In genomic region chr11:47414685-47415070, GRCh38 we compare ENCODE assay signal across 22 cellular contexts. TPM values are rescaled to one million over a fixed set of nuclear protein-coding genes. Genes with fewer than 3 reads are reported as not detected.
DNase-seq lines count a peak whose midpoint lies in the region; ATAC-seq, FAIRE-seq and TF ChIP-seq lines count a peak whose summit lies in the region.
"Had no signal": no experiment of that assay in that cellular context is flagged by ENCODE, and none has a peak within 500 bp of the region (broad histone marks: within the 10 kb centered on the region; RNA-seq: fewer than 3 reads in every experiment).

No MANE protein-coding gene starts in this region.

- no peaks in the 10 kb centered on the region for H3K9me2 ChIP-seq in OCI-LY1 (ENCODE audit: low read depth, low read length)

- no peak for TF ChIP-seq EP300 in HepG2 (IDR thresholded peaks at IDR 0.05; ENCODE audit: low read depth in 2 of 2, low read length in 2 of 2)
- TF ChIP-seq EP300 in HepG2 (CRISPR knock-in tag; IDR thresholded peaks at IDR 0.05; ENCODE audit: borderline replicate concordance): no peak

- CTCF ChIA-PET in AG04450 (lab: Charles Lee): interaction anchor here (0.5 to 0.6 kb wide), 2 partner anchors 203 to 1184 kb away, joined by 3 read pairs; no protein-coding TSS in a partner anchor
- CTCF ChIA-PET in HepG2 (lab: Yijun Ruan, JAX; ENCODE audit: low intra/inter-chr PET ratio, low total read pairs): no interaction called here
- CTCF ChIA-PET in Calu3 (lab: Charles Lee): no interaction called here

- TF ChIP-seq CTCF in AG04450 (IDR thresholded peaks at IDR 0.05; ENCODE audit: low read depth, low read length) (no peak), OCI-LY1 (IDR thresholded peaks at IDR 0.05; ENCODE audit: low read length) (no peak), HepG2 (CRISPR knock-in tag; IDR thresholded peaks at IDR 0.05) (no peak), Calu3 (IDR thresholded peaks at IDR 0.05; ENCODE audit: unreplicated experiment) (no peak)

- ATAC-seq in HepG2: peak; percentile 1
- ATAC-seq in GM18867 (IDR thresholded peaks at IDR 0.05; ENCODE audit: unreplicated experiment): no peak

- H3K4me3 ChIP-seq in AG04450 (ENCODE audit: low read depth, low read length) (no peak overlapping the region), OCI-LY1 (ENCODE audit: low read depth, low read length, poor library complexity, severe bottlenecking) (no peak overlapping the region), HepG2 (replicated peaks in 1 of 3; ENCODE audit: insufficient read depth in 1 of 3, low read depth in 2 of 3, low read length in 3 of 3) (no peak overlapping the region), skeletal muscle tissue (ENCODE audit: low read length in 3 of 3) (no peak overlapping the region)
- H3K4me3 ChIP-seq: coronary artery had no signal

- no peak for FAIRE-seq in HepG2 (lab: Jason Lieb, UNC)
- FAIRE-seq: GM18507, small intestine had no signal

- H3K27me3 ChIP-seq in AG04450 (ENCODE audit: control insufficient read depth, insufficient read depth, low read length) (no peaks in the 10 kb centered on the region), OCI-LY1 (ENCODE audit: insufficient read depth, low read length) (no peaks in the 10 kb centered on the region), HepG2 (ENCODE audit: control insufficient read depth in 1 of 2, insufficient read depth in 2 of 2, low read length in 2 of 2) (no peaks in the 10 kb centered on the region), skeletal muscle tissue (ENCODE audit: control insufficient read depth in 3 of 3, insufficient read depth in 3 of 3, low read length in 3 of 3) (no peaks in the 10 kb centered on the region)

- no peak overlapping the region for H2AFZ ChIP-seq in OCI-LY1 (ENCODE audit: low read length)
- H2AFZ ChIP-seq in HepG2 (ENCODE audit: low read length): no peak overlapping the region

- no peaks in the 10 kb centered on the region for H4K20me1 ChIP-seq in OCI-LY1 (ENCODE audit: insufficient read depth, low read length)
- H4K20me1 ChIP-seq in HepG2 (ENCODE audit: insufficient read depth, low read length): no peaks in the 10 kb centered on the region

- POLR2A ChIA-PET in AG04450 (lab: Yijun Ruan, JAX): interaction anchor here (1.9 kb wide), 1 partner anchor 12 kb away, joined by 7 read pairs; the partner anchor contains the start of gene PSMC3
- POLR2A ChIA-PET in HepG2 (lab: Yijun Ruan, JAX): interaction anchor here (0.7 kb wide), 1 partner anchor 23 kb away, joined by 5 read pairs; no protein-coding TSS in a partner anchor

- peaks cover 38% of the 10 kb centered on the region for H3K36me3 Mint-ChIP-seq in Calu3 (ENCODE audit: insufficient read depth, unreplicated experiment)

- H3K27ac Mint-ChIP-seq in Calu3 (ENCODE audit: unreplicated experiment): no peak overlapping the region

- peaks cover 26% of the 10 kb centered on the region for H3K4me1 ChIP-seq in OCI-LY1 (ENCODE audit: insufficient read depth, low read length, severe bottlenecking)
- H3K4me1 ChIP-seq in HepG2 (ENCODE audit: insufficient read depth, low read length): peaks cover 7% of the 10 kb centered on the region
- peaks cover 32 to 54% (median 52%) of the 10 kb centered on the region in 3 donors for H3K4me1 ChIP-seq in skeletal muscle tissue (ENCODE audit: control insufficient read depth in 3 of 3, insufficient read depth in 3 of 3, low read length in 3 of 3)

- H3K4me3 Mint-ChIP-seq in Calu3 (ENCODE audit: low read depth, unreplicated experiment): no peak overlapping the region

- H3K36me3 ChIP-seq in OCI-LY1 (ENCODE audit: insufficient read depth, low read length): peaks cover 37% of the 10 kb centered on the region
- H3K36me3 ChIP-seq in HepG2 (replicated peaks in 1 of 2; ENCODE audit: control insufficient read depth in 1 of 2, insufficient read depth in 2 of 2, low read length in 2 of 2): peaks cover 19 to 21% of the 10 kb centered on the region in 2 experiments; a peak in 4 of 5 replicates
- H3K36me3 ChIP-seq in skeletal muscle tissue (ENCODE audit: control insufficient read depth in 3 of 3, insufficient read depth in 3 of 3, low read length in 3 of 3): peaks cover 40 to 52% (median 45%) of the 10 kb centered on the region in 3 donors

- TF ChIP-seq POLR2A in HepG2 (IDR thresholded peaks at IDR 0.05; ENCODE audit: insufficient read depth in 1 of 2, low read depth in 2 of 2, low read length in 2 of 2): no peak

- intact Hi-C loops in HepG2 (cut with micrococcal nuclease; ENCODE audit: unreplicated experiment) (no loop called here), Calu3 (cut with micrococcal nuclease; ENCODE audit: unreplicated experiment) (no loop called here)

- 93% methylated on average over 3 of the region's 19 CpGs for WGBS in HepG2 (ENCODE audit: low lambda C conversion rate)

- BruUV-seq in HepG2 (replicated peaks; lab: Mats Ljungman, UMichigan) (no TSS peak), Calu3 (replicated peaks; lab: Mats Ljungman, UMichigan) (no TSS peak)

- H3F3A ChIP-seq in OCI-LY1 (ENCODE audit: insufficient read depth, low read length): no peaks in the 10 kb centered on the region

- DNase-seq in AG04450 (ENCODE audit: low read depth, low spot score): no peak
- no peak for DNase-seq in HepG2 (ENCODE audit: low spot score)
- DNase-seq in Calu3: no peak
- no peak for DNase-seq in NCI-H748 (lab: John Stamatoyannopoulos, UW; ENCODE audit: unreplicated experiment)
- DNase-seq in GOT3 (lab: John Stamatoyannopoulos, UW): no peak
- DNase-seq: activated naive CD4-positive, alpha-beta T cell treated with anti-CD3 and anti-CD28 coated beads, Interleukin-2, amount 50 U/mL, for 16 hours; activated T-cell treated with anti-CD3 and anti-CD28 coated beads for 4 hours; DND-41; foreskin melanocyte; KBM-7; MV-4-11; NCI-H2029; NCI-H524; small intestine had no signal

- H3K9ac ChIP-seq in OCI-LY1 (ENCODE audit: low read length) (no peak overlapping the region; the same call in 1 of the 2 replicates), HepG2 (ENCODE audit: insufficient read depth, low read depth, low read length) (no peak overlapping the region), skeletal muscle tissue (ENCODE audit: low read depth in 1 of 3, low read length in 3 of 3) (peak overlapping the region in 2 of 3 donors; percentile 70 to 77)

- H3K27ac ChIP-seq in AG04450 (ENCODE audit: low read depth, low read length) (peak overlapping the region; percentile 97), OCI-LY1 (ENCODE audit: low read depth, low read length, poor library complexity, severe bottlenecking) (peak overlapping the region; percentile 10), HepG2 (ENCODE audit: extremely low read length, insufficient read depth, low read length) (no peak overlapping the region), skeletal muscle tissue (ENCODE audit: low read depth, low read length) (no peak overlapping the region)

- H3K9me3 Mint-ChIP-seq in Calu3 (ENCODE audit: low read depth, unreplicated experiment): no peaks in the 10 kb centered on the region

- no peaks in the 10 kb centered on the region for H3K27me3 Mint-ChIP-seq in Calu3 (ENCODE audit: unreplicated experiment)

- H3K4me2 ChIP-seq in OCI-LY1 (ENCODE audit: low read length) (peak overlapping the region; percentile 35; the same call in 1 of the 2 replicates), HepG2 (ENCODE audit: low read depth, low read length) (no peak overlapping the region)

- H3K79me2 ChIP-seq in OCI-LY1 (ENCODE audit: insufficient read depth, low read length) (no peaks in the 10 kb centered on the region), HepG2 (ENCODE audit: insufficient read depth, low read length) (no peaks in the 10 kb centered on the region)

- H3K4me1 Mint-ChIP-seq in Calu3 (ENCODE audit: low read depth, unreplicated experiment): peaks cover 10% of the 10 kb centered on the region

- H3K9me3 ChIP-seq in AG04450 (ENCODE audit: control insufficient read depth, insufficient read depth, low read length) (no peaks in the 10 kb centered on the region; the same call in 1 of the 2 replicates), OCI-LY1 (ENCODE audit: low read length) (no peaks in the 10 kb centered on the region), HepG2 (ENCODE audit: low read length) (no peaks in the 10 kb centered on the region), skeletal muscle tissue (ENCODE audit: control insufficient read depth in 3 of 3, low read length in 3 of 3) (no peaks in the 10 kb centered on the region)

- TF ChIP-seq RAD21 in HepG2 (CRISPR knock-in tag; IDR thresholded peaks at IDR 0.05): no peak

- in situ Hi-C loops in HepG2 (cut with HindIII; ENCODE audit: extremely low pct_ligation_motif_present, low pct_unique_long_range_greater_than_20kb): no loop called here

RNA-seq across cellular contexts. Expression of gene SLC39A13, which starts 6.3 kb away (rescaled TPM):
- polyA plus RNA-seq in AG04450 (2011; rRNA removed) (54.4 and 65.9 TPM in 2 replicates), HepG2 (2011; rRNA removed) (30.5 and 40.7 TPM in 2 replicates)
- 26.2 and 33.5 TPM in 2 replicates for polyA minus RNA-seq in AG04450 (2011; rRNA and poly(A)+ RNA removed)
- total RNA-seq in HepG2 (2016; rRNA removed; fragmentation: Illumina TruSeq; extraction: Trizol) (7.2 and 15.3 TPM in 2 replicates), skeletal muscle tissue (16.7 TPM), Calu3 (2022) (23.8 and 24.3 TPM in 2 replicates)
- 5.8 and 6.7 TPM in 2 replicates for total RNA-seq in HepG2 (2016; cell fraction: cytosol; rRNA removed; fragmentation: Illumina TruSeq; extraction: Trizol; ENCODE audit: low read depth)
- 5.9 and 15.1 TPM in 2 replicates for total RNA-seq in HepG2 (2016; cell fraction: insoluble cytoplasmic fraction; rRNA removed; fragmentation: Illumina TruSeq; extraction: Trizol)
- total RNA-seq in HepG2 (2016; cell fraction: membrane; rRNA removed; fragmentation: Illumina TruSeq; extraction: Trizol): 12.4 and 12.8 TPM in 2 replicates
- total RNA-seq in HepG2 (2016; cell fraction: nucleus; rRNA removed; fragmentation: Illumina TruSeq; extraction: Trizol): 13.7 and 15.1 TPM in 2 replicates
- polyA plus RNA-seq in HepG2 (2011; cell fraction: cytosol; rRNA removed): 23.0 and 34.8 TPM in 2 replicates
- 143 and 176 TPM in 2 replicates for polyA plus RNA-seq in HepG2 (2011; cell fraction: nucleus; rRNA removed)
- polyA plus RNA-seq in HepG2 (2012): 13.2 and 20.5 TPM in 2 replicates
- 9.4 and 9.7 TPM in 2 replicates for polyA plus RNA-seq in HepG2 (2016; cell fraction: cytosol; fragmentation: Illumina TruSeq; extraction: Trizol; ENCODE audit: low read depth)
- polyA plus RNA-seq in HepG2 (2016; cell fraction: insoluble cytoplasmic fraction; fragmentation: Illumina TruSeq; extraction: Trizol; ENCODE audit: low read depth): 6.9 and 7.7 TPM in 2 replicates
- polyA plus RNA-seq in HepG2 (2016; cell fraction: membrane; fragmentation: Illumina TruSeq; extraction: Trizol; ENCODE audit: low read depth): 11.6 and 15.3 TPM in 2 replicates
- polyA plus RNA-seq in HepG2 (2016; cell fraction: nucleus; fragmentation: Illumina TruSeq; extraction: Trizol; ENCODE audit: insufficient read depth, low read depth): 31.2 and 34.6 TPM in 2 replicates
- polyA minus RNA-seq in HepG2 (2011; rRNA and poly(A)+ RNA removed; ENCODE audit: low replicate concordance): 14.8 and 27.8 TPM in 2 replicates
- polyA minus RNA-seq in HepG2 (2011; cell fraction: cytosol; rRNA and poly(A)+ RNA removed): 8.2 and 8.5 TPM in 2 replicates
- 15.2 and 17.7 TPM in 2 replicates for polyA minus RNA-seq in HepG2 (2011; cell fraction: nucleus; rRNA and poly(A)+ RNA removed)

RNA-seq across cellular contexts. Expression of gene PSMC3, which starts 11.6 kb away (rescaled TPM):
- polyA plus RNA-seq in AG04450 (2011; rRNA removed) (211 and 290 TPM in 2 replicates), HepG2 (2011; rRNA removed) (66.7 and 75.8 TPM in 2 replicates)
- polyA minus RNA-seq in AG04450 (2011; rRNA and poly(A)+ RNA removed): 169 and 172 TPM in 2 replicates
- total RNA-seq in HepG2 (2016; rRNA removed; fragmentation: Illumina TruSeq; extraction: Trizol) (214 and 279 TPM in 2 replicates), skeletal muscle tissue (146 TPM), Calu3 (2022) (154 and 173 TPM in 2 replicates)
- total RNA-seq in HepG2 (2016; cell fraction: cytosol; rRNA removed; fragmentation: Illumina TruSeq; extraction: Trizol; ENCODE audit: low read depth): 50.9 and 53.3 TPM in 2 replicates
- 219 and 288 TPM in 2 replicates for total RNA-seq in HepG2 (2016; cell fraction: insoluble cytoplasmic fraction; rRNA removed; fragmentation: Illumina TruSeq; extraction: Trizol)
- 67.5 and 75.1 TPM in 2 replicates for total RNA-seq in HepG2 (2016; cell fraction: membrane; rRNA removed; fragmentation: Illumina TruSeq; extraction: Trizol)
- 86.3 and 92.9 TPM in 2 replicates for total RNA-seq in HepG2 (2016; cell fraction: nucleus; rRNA removed; fragmentation: Illumina TruSeq; extraction: Trizol)
- 95.2 and 102 TPM in 2 replicates for polyA plus RNA-seq in HepG2 (2011; cell fraction: cytosol; rRNA removed)
- 41.7 and 44.9 TPM in 2 replicates for polyA plus RNA-seq in HepG2 (2011; cell fraction: nucleus; rRNA removed)
- polyA plus RNA-seq in HepG2 (2012): 71.8 and 98.0 TPM in 2 replicates
- polyA plus RNA-seq in HepG2 (2016; cell fraction: cytosol; fragmentation: Illumina TruSeq; extraction: Trizol; ENCODE audit: low read depth): 52.7 and 54.7 TPM in 2 replicates
- polyA plus RNA-seq in HepG2 (2016; cell fraction: insoluble cytoplasmic fraction; fragmentation: Illumina TruSeq; extraction: Trizol; ENCODE audit: low read depth): 298 and 314 TPM in 2 replicates
- polyA plus RNA-seq in HepG2 (2016; cell fraction: membrane; fragmentation: Illumina TruSeq; extraction: Trizol; ENCODE audit: low read depth): 58.7 and 63.6 TPM in 2 replicates
- 117 and 127 TPM in 2 replicates for polyA plus RNA-seq in HepG2 (2016; cell fraction: nucleus; fragmentation: Illumina TruSeq; extraction: Trizol; ENCODE audit: insufficient read depth, low read depth)
- 52.6 and 310 TPM in 2 replicates for polyA minus RNA-seq in HepG2 (2011; rRNA and poly(A)+ RNA removed; ENCODE audit: low replicate concordance)
- 39.1 and 44.3 TPM in 2 replicates for polyA minus RNA-seq in HepG2 (2011; cell fraction: cytosol; rRNA and poly(A)+ RNA removed)
- 51.1 and 58.3 TPM in 2 replicates for polyA minus RNA-seq in HepG2 (2011; cell fraction: nucleus; rRNA and poly(A)+ RNA removed)

RNA-seq across cellular contexts. Expression of gene RAPSN, which starts 34.3 kb away (rescaled TPM):
- polyA plus RNA-seq in AG04450 (2011; rRNA removed) (0.09 TPM in 1 of 2 replicates, not detected in the other), HepG2 (2011; rRNA removed) (0.15 and 0.40 TPM in 2 replicates)
- 0.46 TPM in 1 of 2 replicates, not detected in the other for polyA minus RNA-seq in AG04450 (2011; rRNA and poly(A)+ RNA removed)
- total RNA-seq in HepG2 (2016; rRNA removed; fragmentation: Illumina TruSeq; extraction: Trizol) (0.60 and 1.2 TPM in 2 replicates), skeletal muscle tissue (44.9 TPM), Calu3 (2022) (1.8 and 3.6 TPM in 2 replicates)
- total RNA-seq in HepG2 (2016; cell fraction: cytosol; rRNA removed; fragmentation: Illumina TruSeq; extraction: Trizol; ENCODE audit: low read depth): 0.91 and 1.4 TPM in 2 replicates
- total RNA-seq in HepG2 (2016; cell fraction: insoluble cytoplasmic fraction; rRNA removed; fragmentation: Illumina TruSeq; extraction: Trizol): 1.0 and 1.7 TPM in 2 replicates
- total RNA-seq in HepG2 (2016; cell fraction: membrane; rRNA removed; fragmentation: Illumina TruSeq; extraction: Trizol): 1.2 and 1.4 TPM in 2 replicates
- total RNA-seq in HepG2 (2016; cell fraction: nucleus; rRNA removed; fragmentation: Illumina TruSeq; extraction: Trizol): 0.72 and 1.2 TPM in 2 replicates
- 0.13 and 0.14 TPM in 2 replicates for polyA plus RNA-seq in HepG2 (2011; cell fraction: cytosol; rRNA removed)
- polyA plus RNA-seq in HepG2 (2011; cell fraction: nucleus; rRNA removed): 0.77 and 1.1 TPM in 2 replicates
- polyA plus RNA-seq in HepG2 (2012): 0.79 and 0.80 TPM in 2 replicates
- 0.51 and 1.2 TPM in 2 replicates for polyA plus RNA-seq in HepG2 (2016; cell fraction: cytosol; fragmentation: Illumina TruSeq; extraction: Trizol; ENCODE audit: low read depth)
- polyA plus RNA-seq in HepG2 (2016; cell fraction: insoluble cytoplasmic fraction; fragmentation: Illumina TruSeq; extraction: Trizol; ENCODE audit: low read depth): 0.83 and 0.93 TPM in 2 replicates
- 0.44 TPM in 1 of 2 replicates, not detected in the other for polyA plus RNA-seq in HepG2 (2016; cell fraction: membrane; fragmentation: Illumina TruSeq; extraction: Trizol; ENCODE audit: low read depth)
- 2.3 and 3.6 TPM in 2 replicates for polyA plus RNA-seq in HepG2 (2016; cell fraction: nucleus; fragmentation: Illumina TruSeq; extraction: Trizol; ENCODE audit: insufficient read depth, low read depth)
- polyA minus RNA-seq in HepG2 (2011; rRNA and poly(A)+ RNA removed; ENCODE audit: low replicate concordance): 0.16 and 0.64 TPM in 2 replicates
- not detected in 2 replicates for polyA minus RNA-seq in HepG2 (2011; cell fraction: cytosol; rRNA and poly(A)+ RNA removed)
- polyA minus RNA-seq in HepG2 (2011; cell fraction: nucleus; rRNA and poly(A)+ RNA removed): 0.75 and 1.2 TPM in 2 replicates
- total RNA-seq: H4 had no signal

RNA-seq across cellular contexts. Expression of gene SPI1, which starts 36.3 kb away (rescaled TPM):
- not detected in 2 replicates for polyA plus RNA-seq in AG04450 (2011; rRNA removed)
- not detected in 2 replicates for polyA minus RNA-seq in AG04450 (2011; rRNA and poly(A)+ RNA removed)
- total RNA-seq in HepG2 (2016; rRNA removed; fragmentation: Illumina TruSeq; extraction: Trizol): not detected in 2 replicates
- not detected in 2 replicates for total RNA-seq in HepG2 (2016; cell fraction: cytosol; rRNA removed; fragmentation: Illumina TruSeq; extraction: Trizol; ENCODE audit: low read depth)
- not detected in 2 replicates for total RNA-seq in HepG2 (2016; cell fraction: insoluble cytoplasmic fraction; rRNA removed; fragmentation: Illumina TruSeq; extraction: Trizol)
- not detected in 2 replicates for total RNA-seq in HepG2 (2016; cell fraction: membrane; rRNA removed; fragmentation: Illumina TruSeq; extraction: Trizol)
- not detected in 2 replicates for total RNA-seq in HepG2 (2016; cell fraction: nucleus; rRNA removed; fragmentation: Illumina TruSeq; extraction: Trizol)
- not detected in 2 replicates for polyA plus RNA-seq in HepG2 (2011; rRNA removed)
- not detected in 2 replicates for polyA plus RNA-seq in HepG2 (2011; cell fraction: cytosol; rRNA removed)
- polyA plus RNA-seq in HepG2 (2011; cell fraction: nucleus; rRNA removed): not detected in 2 replicates
- not detected in 2 replicates for polyA plus RNA-seq in HepG2 (2012)
- not detected in 2 replicates for polyA plus RNA-seq in HepG2 (2016; cell fraction: cytosol; fragmentation: Illumina TruSeq; extraction: Trizol; ENCODE audit: low read depth)
- polyA plus RNA-seq in HepG2 (2016; cell fraction: insoluble cytoplasmic fraction; fragmentation: Illumina TruSeq; extraction: Trizol; ENCODE audit: low read depth): not detected in 2 replicates
- not detected in 2 replicates for polyA plus RNA-seq in HepG2 (2016; cell fraction: membrane; fragmentation: Illumina TruSeq; extraction: Trizol; ENCODE audit: low read depth)
- not detected in 2 replicates for polyA plus RNA-seq in HepG2 (2016; cell fraction: nucleus; fragmentation: Illumina TruSeq; extraction: Trizol; ENCODE audit: insufficient read depth, low read depth)
- 0.61 and 0.70 TPM in 2 replicates for polyA minus RNA-seq in HepG2 (2011; rRNA and poly(A)+ RNA removed; ENCODE audit: low replicate concordance)
- polyA minus RNA-seq in HepG2 (2011; cell fraction: cytosol; rRNA and poly(A)+ RNA removed): not detected in 2 replicates
- polyA minus RNA-seq in HepG2 (2011; cell fraction: nucleus; rRNA and poly(A)+ RNA removed): not detected in 2 replicates
- 2.6 TPM for total RNA-seq in skeletal muscle tissue
- not detected in 2 replicates for total RNA-seq in Calu3 (2022)
- total RNA-seq: H4; osteocyte; T-helper 1 cell treated with Interleukin-12 subunit alpha and Interleukin-12 subunit beta and Interleukin-4 antibody, amounts not matched to agents 30 ng/mL and 1 ng/mL, for 36 hours had no signal

Comparison
In these comparisons a context has a peak if more than half of its experiments do, and no peak if none do; other contexts are left out.
1. H3K27ac ChIP-seq: peak in AG04450 (single experiment) and OCI-LY1 (single experiment); none in HepG2 (single experiment) and skeletal muscle tissue (single experiment).
2. H3K9ac ChIP-seq: peak in skeletal muscle tissue (2 of 3); none in OCI-LY1 (single experiment) and HepG2 (single experiment).